In genomic region chr14:74942164-74942563, GRCh38 we compare ENCODE assay signal across 11 cellular contexts. TPM values are rescaled to one million over a fixed set of nuclear protein-coding genes. Genes with fewer than 3 reads are reported as not detected.
DNase-seq lines count a peak whose midpoint lies in the region; ATAC-seq and TF ChIP-seq lines count a peak whose summit lies in the region.
"Had no signal": no experiment of that assay in that cellular context is flagged by ENCODE, and none has a peak within 500 bp of the region (broad histone marks: within the 10 kb centered on the region; RNA-seq: fewer than 3 reads in every experiment).

No MANE protein-coding gene starts in this region.

- H3K36me3 ChIP-seq in heart left ventricle (peaks cover 0 to 30% (median 10%) of the 10 kb centered on the region in 9 donors), uterus (no peaks in the 10 kb centered on the region)

- H3K4me1 Mint-ChIP-seq in activated B cell treated with CpG ODN at 0.5 μM for 24 hours, result peaks cover 61% of the 10 kb centered on the region
- H3K4me1 Mint-ChIP-seq in memory B cell, result peaks cover 45% of the 10 kb centered on the region

- WGBS in heart left ventricle, 4 donors, result 75 to 88% (median 82%) methylated on average over 11 of the region's 11 CpGs

- H3K4me3 Mint-ChIP-seq in activated B cell treated with CpG ODN at 0.5 μM for 24 hours, result peak overlapping the region; percentile 64
- peak overlapping the region; percentile 71 for H3K4me3 Mint-ChIP-seq in memory B cell

- ATAC-seq in heart left ventricle, result no peak
- no peak for ATAC-seq in left cardiac atrium
- ATAC-seq in activated B cell treated with CpG ODN at 0.5 μM for 24 hours (ENCODE audit: low read depth), result peak; percentile 46
- no peak for ATAC-seq in memory B cell (ENCODE audit: low read depth)
- no peak for ATAC-seq in HG03439 (IDR thresholded peaks at IDR 0.05; ENCODE audit: unreplicated experiment)

- H3K4me1 ChIP-seq in heart left ventricle (peaks cover 0 to 68% (median 51%) of the 10 kb centered on the region in 12 donors), uterus (peaks cover 0 to 26% of the 10 kb centered on the region in 2 donors)

- H3K27me3 Mint-ChIP-seq in activated B cell treated with CpG ODN at 0.5 μM for 24 hours (no peaks in the 10 kb centered on the region), memory B cell (no peaks in the 10 kb centered on the region)

- H3K27me3 ChIP-seq in heart left ventricle, result no peaks in the 10 kb centered on the region
- H3K27me3 ChIP-seq in uterus, result no peaks in the 10 kb centered on the region
- H3K27me3 ChIP-seq: foreskin keratinocyte had no signal

- CTCF ChIA-PET in activated B cell treated with CpG ODN at 0.5 μM for 24 hours (lab: Charles Lee), result interaction anchor here (1.2 to 3.1 kb wide), 3 partner anchors 36 to 146 kb away, joined by 4 to 15 read pairs (median 8); no protein-coding TSS in a partner anchor

- H3K36me3 Mint-ChIP-seq in activated B cell treated with CpG ODN at 0.5 μM for 24 hours (ENCODE audit: low read depth) (no peaks in the 10 kb centered on the region), memory B cell (no peaks in the 10 kb centered on the region)

- POLR2A ChIA-PET in activated B cell treated with CpG ODN at 0.5 μM for 24 hours (lab: Charles Lee), result interaction anchor here (0.7 to 2.2 kb wide), 9 partner anchors 19 to 714 kb away, joined by 3 to 11 read pairs (median 4); partner anchors contain the start of genes NEK9, RPS6KL1 and YLPM1

- H3K27ac Mint-ChIP-seq in activated B cell treated with CpG ODN at 0.5 μM for 24 hours (peak overlapping the region; percentile 80), memory B cell (peak overlapping the region; percentile 91)

- H3K4me3 ChIP-seq in heart left ventricle (peak overlapping the region in 1 of 12 donors; percentile 41), uterus (no peak overlapping the region)

- TF ChIP-seq CTCF in heart left ventricle (IDR thresholded peaks at IDR 0.05) (no peak), activated B cell treated with CpG ODN at 0.5 μM for 24 hours (IDR thresholded peaks at IDR 0.05) (no peak), uterus (IDR thresholded peaks at IDR 0.05) (no peak)

- no peaks in the 10 kb centered on the region for H3K9me3 ChIP-seq in heart left ventricle
- H3K9me3 ChIP-seq in uterus, result no peaks in the 10 kb centered on the region

- no peaks in the 10 kb centered on the region for H3K9me3 Mint-ChIP-seq in activated B cell treated with CpG ODN at 0.5 μM for 24 hours
- H3K9me3 Mint-ChIP-seq in memory B cell, result no peaks in the 10 kb centered on the region

- TF ChIP-seq POLR2A in heart left ventricle (IDR thresholded peaks at IDR 0.05) (no peak), uterus (IDR thresholded peaks at IDR 0.05) (no peak)

- DNase-seq in heart left ventricle (peak in 1 of 5 donors; percentile 67), left cardiac atrium (no peak), activated B cell treated with CpG ODN at 0.5 μM for 24 hours (peak; percentile 33), memory B cell (ENCODE audit: low spot score in 2 of 2) (no peak), uterus (no peak), HK-2 (ENCODE audit: unreplicated experiment) (no peak), posterior vena cava (ENCODE audit: low spot score) (no peak)
- DNase-seq: DMS 273 treated with DMSO at 0.1 percent for 48 hours, foreskin keratinocyte, NCI-H187 treated with DMSO at 0.1 percent for 48 hours had no signal

- intact Hi-C loops in heart left ventricle (cut with DNase I), result loop anchor here in 5 of 10 donors (5.0 to 10.0 kb wide), 4 partner anchors 63 to 143 kb away; partner anchors contain the start of genes ACYP1 (in 1 of the 5), EIF2B2 (in 1 of the 5) and ZC2HC1C (in 1 of the 5)
- intact Hi-C loops in left cardiac atrium (cut with DNase I), result loop anchor here (10.0 kb wide), 1 partner anchor 143 kb away; no protein-coding TSS in a partner anchor
- intact Hi-C loops in activated B cell treated with CpG ODN at 0.5 μM for 24 hours (cut with micrococcal nuclease), result loop anchor here (5.0 to 10.0 kb wide), 4 partner anchors 35 to 540 kb away; partner anchors contain the start of genes ISCA2 and NPC2
- intact Hi-C loops in uterus (cut with DNase I; ENCODE audit: low total_unique reads), result no loop called here
- intact Hi-C loops in posterior vena cava (cut with DNase I), result no loop called here

- peak overlapping the region; percentile 59 to 94 (median 83) for H3K27ac ChIP-seq in heart left ventricle
- H3K27ac ChIP-seq in uterus, result peak overlapping the region; percentile 82 to 84
- H3K27ac ChIP-seq: foreskin keratinocyte had no signal

RNA-seq across cellular contexts. Expression of gene PGF, which starts 13.2 kb away (rescaled TPM):
- total RNA-seq in heart left ventricle (10 to 100 TPM in 2 of 9 donors, 1 to 10 TPM in 7; 4.1 to 30.4 (median 5.9) TPM), left cardiac atrium (1 to 10 TPM; 4.6 to 5.0 TPM), activated B cell treated with CpG ODN at 0.5 μM for 24 hours (not detected in 2 replicates), uterus (10 to 100 TPM in 2 of 4 donors, 1 to 10 TPM in 2; 2.7 to 32.4 (median 15.4) TPM), posterior vena cava (10 to 100 TPM in 1 of 2 donors, 1 to 10 TPM in 1; 7.7 to 11.2 TPM)
- 1 to 10 TPM; 5.0 to 9.7 TPM for polyA plus RNA-seq in heart left ventricle

RNA-seq across cellular contexts. Expression of gene RPS6KL1, which starts 19.1 kb away (rescaled TPM):
- 10 to 100 TPM in 8 of 9 donors, 1 to 10 TPM in 1; 8.3 to 26.8 (median 17.8) TPM for total RNA-seq in heart left ventricle
- 10 to 100 TPM; 12.0 to 18.6 TPM for polyA plus RNA-seq in heart left ventricle
- total RNA-seq in left cardiac atrium, result 10 to 100 TPM; 11.9 to 15.4 TPM
- total RNA-seq in activated B cell treated with CpG ODN at 0.5 μM for 24 hours, result 5.2 and 7.0 TPM in 2 replicates
- 10 to 100 TPM in 1 of 4 donors, 1 to 10 TPM in 1, under 1 TPM in 1, not detected in 1; 0.26 to 11.1 (median 3.0) TPM for total RNA-seq in uterus
- 10 to 100 TPM in 1 of 2 donors, 1 to 10 TPM in 1; 9.6 to 17.0 TPM for total RNA-seq in posterior vena cava

Comparison
In these comparisons a context has a peak if more than half of its experiments do, and no peak if none do; other contexts are left out.
1. intact Hi-C loops: an anchor here in left cardiac atrium (10.0 kb wide) and activated B cell treated with CpG ODN at 0.5 μM for 24 hours (5.0 to 10.0 kb wide); none called in uterus and posterior vena cava.